ENCODE assay signal across 8 cellular contexts in the genomic region with DNA sequence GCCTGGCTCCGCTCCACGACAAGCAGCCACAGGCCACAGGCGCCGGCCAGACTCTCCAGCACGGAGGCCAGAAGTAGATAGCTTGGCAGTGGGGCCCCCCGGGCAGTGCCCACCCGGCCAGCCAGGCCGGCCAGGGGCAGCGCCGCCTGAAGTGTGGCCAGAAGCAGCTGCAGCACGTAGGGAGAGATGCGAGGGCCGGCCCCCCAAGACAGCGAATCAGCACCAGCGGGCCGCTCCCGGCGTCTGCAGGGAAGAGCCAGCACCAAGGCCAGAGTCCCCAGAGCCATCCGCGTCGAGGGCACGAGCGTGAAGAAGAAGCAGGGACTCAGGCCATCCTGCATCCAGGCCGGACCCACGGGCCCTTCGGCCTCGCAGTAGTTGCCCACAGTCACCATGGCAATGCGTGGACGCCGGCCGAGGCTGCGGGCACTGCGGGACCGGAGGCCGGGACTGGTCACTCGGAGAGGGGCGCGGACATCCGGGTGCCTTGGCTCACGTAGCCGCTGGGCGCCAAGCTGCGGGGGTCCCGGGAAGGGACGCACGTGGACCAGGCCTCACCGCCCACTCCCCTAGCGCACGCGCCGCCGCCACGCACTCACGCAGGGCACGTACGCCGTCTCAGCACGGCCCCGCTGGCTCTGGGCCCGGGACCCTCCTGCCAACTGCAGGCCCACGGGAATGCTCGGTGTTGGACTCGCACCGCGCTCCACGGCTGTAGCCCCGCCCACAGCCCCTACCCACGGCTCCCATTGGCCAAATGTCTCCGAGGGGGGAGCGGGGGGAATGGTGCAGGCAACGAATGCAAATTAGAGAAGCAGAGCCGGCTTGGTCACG. TPM values are rescaled to one million over a fixed set of nuclear protein-coding genes. Genes with fewer than 3 reads are reported as not detected.
DNase-seq lines count a peak whose midpoint lies in the region; ATAC-seq and TF ChIP-seq lines count a peak whose summit lies in the region.

A gene (minus strand): TSS at position 680 of the 834 bp plus-strand sequence. CDS start 285 bp downstream, at position 395.

- H3K27ac ChIP-seq in angular gyrus (ENCODE audit: low read depth, low read length) (peak within 1 kb of the TSS; percentile 88), left ventricle myocardium inferior (replicated peaks) (peak within 1 kb of the TSS; percentile 98), prostate gland (peak within 1 kb of the TSS; percentile 88 to 89), upper lobe of right lung (peak within 1 kb of the TSS; percentile 75)

- peaks cover 66% of the 10 kb centered on the region for H3K36me3 ChIP-seq in left ventricle myocardium inferior
- peaks cover 21 to 29% of the 10 kb centered on the region in 2 donors for H3K36me3 ChIP-seq in prostate gland
- peaks cover 59% of the 10 kb centered on the region for H3K36me3 ChIP-seq in upper lobe of right lung

- ATAC-seq in upper lobe of right lung = peak; percentile 93

- no peak for TF ChIP-seq CTCF in left ventricle myocardium inferior (IDR thresholded peaks at IDR 0.05; ENCODE audit: borderline replicate concordance)
- peak in 1 of 4 experiments; percentile 2 for TF ChIP-seq CTCF in prostate gland (IDR thresholded peaks at IDR 0.05)
- TF ChIP-seq CTCF in upper lobe of right lung (IDR thresholded peaks at IDR 0.05) = no peak

- under 1% methylated on average over 50 of the region's 73 CpGs for WGBS in prostate gland

- peak; percentile 92 for TF ChIP-seq POLR2A in prostate gland (IDR thresholded peaks at IDR 0.05)

- peaks cover 40% of the 10 kb centered on the region for H3K4me1 ChIP-seq in left ventricle myocardium inferior
- peaks cover 22% of the 10 kb centered on the region for H3K4me1 ChIP-seq in prostate gland (replicated peaks)
- peaks cover 21% of the 10 kb centered on the region for H3K4me1 ChIP-seq in upper lobe of right lung

- DNase-seq in EL (peak; percentile 96), H4 (ENCODE audit: low spot score) (peak; percentile 92), NCI-H1092 (lab: John Stamatoyannopoulos, UW) (peak; percentile 88), T-helper 2 cell (peak; percentile 71 to 93 (median 79)), left ventricle myocardium inferior (peak; percentile 98), prostate gland (ENCODE audit: low spot score) (peak; percentile 96), upper lobe of right lung (peak; percentile 96)

- peak within 1 kb of the TSS; percentile 75 for H3K4me3 ChIP-seq in left ventricle myocardium inferior
- peak within 1 kb of the TSS; percentile 42 to 46 for H3K4me3 ChIP-seq in prostate gland
- peak within 1 kb of the TSS; percentile 65 for H3K4me3 ChIP-seq in upper lobe of right lung

- intact Hi-C loops in left ventricle myocardium inferior (cut with micrococcal nuclease) (no loop called here), prostate gland (cut with DNase I) (loop anchor here (5.0 to 10.0 kb wide), 2 partner anchors 41 to 76 kb away; a partner anchor contains a TSS), upper lobe of right lung (cut with DNase I) (no loop called here)

- H3K27me3 ChIP-seq in left ventricle myocardium inferior (ENCODE audit: low read depth) (no peaks in the 10 kb centered on the region), prostate gland (replicated peaks; ENCODE audit: insufficient read depth) (no peaks in the 10 kb centered on the region), upper lobe of right lung (no peaks in the 10 kb centered on the region)

- H3K9me3 ChIP-seq in left ventricle myocardium inferior (replicated peaks) (no peaks in the 10 kb centered on the region), prostate gland (no peaks in the 10 kb centered on the region), upper lobe of right lung (no peaks in the 10 kb centered on the region)

RNA-seq across cellular contexts. Expression of the gene that starts here (rescaled TPM):
- 47.2 and 47.4 TPM in 2 replicates for total RNA-seq in H4 (2014; rRNA removed; shearing (Covaris generic))
- total RNA-seq in left ventricle myocardium inferior (21.5 TPM), prostate gland (10 to 100 TPM; 31.9 to 32.1 TPM), upper lobe of right lung (18.2 TPM)

Comparison
In these comparisons a context has a peak if more than half of its experiments do, and no peak if none do; other contexts are left out.
1. Peak in every context shown above with its lines: DNase-seq, ATAC-seq, H3K4me3 ChIP-seq and H3K27ac ChIP-seq.